18 cellular contexts compared by ENCODE assay signal in genomic region chr20:23084282-23084844, GRCh38. TPM values are rescaled to one million over a fixed set of nuclear protein-coding genes. Genes with fewer than 3 reads are reported as not detected.
DNase-seq lines count a peak whose midpoint lies in the region; ATAC-seq and TF ChIP-seq lines count a peak whose summit lies in the region.
"Had no signal": no experiment of that assay in that cellular context is flagged by ENCODE, and none has a peak within 500 bp of the region (broad histone marks: within the 10 kb centered on the region; RNA-seq: fewer than 3 reads in every experiment).

No MANE protein-coding gene starts in this region.

- H3K9me3 ChIP-seq in ascending aorta (no peaks in the 10 kb centered on the region), lung (ENCODE audit: control insufficient read depth in 2 of 2, insufficient read depth in 1 of 2, low read length in 1 of 2) (no peaks in the 10 kb centered on the region), stomach (no peaks in the 10 kb centered on the region), trophoblast cell (ENCODE audit: insufficient read depth, low read depth, low read length) (no peaks in the 10 kb centered on the region)
- H3K9me3 ChIP-seq: SJSA1 had no signal

- ATAC-seq in lung (ENCODE audit: insufficient read depth, low FRiP score) (no peak), HG02970 (IDR thresholded peaks at IDR 0.05; ENCODE audit: low FRiP score, unreplicated experiment) (no peak)
- ATAC-seq: HCT116 had no signal

- no peak overlapping the region for H4K8ac ChIP-seq in trophoblast cell (ENCODE audit: low read depth, low read length)

- H3K79me2 ChIP-seq in trophoblast cell (ENCODE audit: control insufficient read depth, insufficient read depth, low read length, poor library complexity) = no peaks in the 10 kb centered on the region

- DNase-seq in GM06990 (ENCODE audit: extremely low read depth, insufficient read length) = no peak
- DNase-seq in ascending aorta (ENCODE audit: low spot score in 2 of 2) = no peak
- DNase-seq in lung (ENCODE audit: low spot score) = no peak
- no peak for DNase-seq in stomach
- no peak for DNase-seq in trophoblast cell
- DNase-seq in foreskin fibroblast = no peak
- no peak for DNase-seq in substantia nigra (lab: John Stamatoyannopoulos, UW)
- DNase-seq: activated CD4-positive, alpha-beta T cell treated with anti-CD3 and anti-CD28 coated beads, Interleukin-2, amount 50 U/mL, for 4 hours; activated effector memory CD4-positive, alpha-beta T cell treated with Interleukin-2 at 50 U/mL for 16 hours; DND-41; NCI-H1417 treated with DMSO at 0.1 percent for 48 hours; stimulated activated CD4-positive, alpha-beta T cell treated with anti-CD3 and anti-CD28 coated beads, Interleukin-4, amount 100 ng/mL, for 1 hour had no signal

- peaks cover 8 to 46% of the 10 kb centered on the region in 2 donors for H3K4me1 ChIP-seq in ascending aorta
- peaks cover 0 to 5% of the 10 kb centered on the region in 2 donors for H3K4me1 ChIP-seq in lung (ENCODE audit: control insufficient read depth in 2 of 2, insufficient read depth in 2 of 2, low read length in 2 of 2)
- H3K4me1 ChIP-seq in stomach = peaks cover 0 to 3% (median 0%) of the 10 kb centered on the region in 4 donors
- no peaks in the 10 kb centered on the region for H3K4me1 ChIP-seq in trophoblast cell (ENCODE audit: control insufficient read depth in 1 of 2, insufficient read depth in 2 of 2, low read length in 2 of 2)
- H3K4me1 ChIP-seq: SJSA1 had no signal

- H3K36me3 ChIP-seq in GM06990 (ENCODE audit: control insufficient read depth, insufficient read depth, low read length) (no peaks in the 10 kb centered on the region), ascending aorta (no peaks in the 10 kb centered on the region), lung (ENCODE audit: control insufficient read depth in 2 of 2, insufficient read depth in 2 of 2, low read length in 2 of 2) (no peaks in the 10 kb centered on the region), stomach (no peaks in the 10 kb centered on the region), trophoblast cell (ENCODE audit: control insufficient read depth in 1 of 2, insufficient read depth in 2 of 2, low read length in 2 of 2) (no peaks in the 10 kb centered on the region)
- H3K36me3 ChIP-seq: SJSA1 had no signal

- no peak overlapping the region for H2AK5ac ChIP-seq in trophoblast cell (ENCODE audit: low read length)

- intact Hi-C loops in ascending aorta (cut with DNase I) (no loop called here), stomach (cut with DNase I; ENCODE audit: low total_unique reads) (no loop called here)

- peak overlapping the region; percentile 90 to 99 for H3K27ac ChIP-seq in ascending aorta
- H3K27ac ChIP-seq in lung (ENCODE audit: low read depth in 1 of 2, low read length in 1 of 2) = peak overlapping the region; percentile 92 to 95
- peak overlapping the region; percentile 43 to 88 (median 84) for H3K27ac ChIP-seq in stomach
- no peak overlapping the region for H3K27ac ChIP-seq in trophoblast cell (ENCODE audit: low read depth, low read length)
- no peak overlapping the region for H3K27ac ChIP-seq in substantia nigra (ENCODE audit: low read depth, low read length, poor library complexity, severe bottlenecking)
- H3K27ac ChIP-seq: SJSA1 had no signal

- no peaks in the 10 kb centered on the region for H3K79me1 ChIP-seq in trophoblast cell (ENCODE audit: low read length)

- H3K4me3 ChIP-seq in GM06990 (replicated peaks; ENCODE audit: low read depth, low read length) = peak overlapping the region; percentile 9; the same call in 1 of the 2 replicates
- peak overlapping the region; percentile 32 to 44 for H3K4me3 ChIP-seq in ascending aorta
- peak overlapping the region; percentile 53 for H3K4me3 ChIP-seq in lung
- H3K4me3 ChIP-seq in stomach = peak overlapping the region; percentile 26 to 42 (median 39)
- H3K4me3 ChIP-seq in trophoblast cell (ENCODE audit: low read depth, low read length) = no peak overlapping the region
- no peak overlapping the region for H3K4me3 ChIP-seq in foreskin fibroblast (ENCODE audit: low read depth in 1 of 2, low read length in 2 of 2)
- H3K4me3 ChIP-seq: SJSA1 had no signal

- no peak overlapping the region for H3K4me2 ChIP-seq in trophoblast cell (ENCODE audit: low read length)

- no peak overlapping the region for H3K23ac ChIP-seq in trophoblast cell (ENCODE audit: low read length)

- no peak for TF ChIP-seq CTCF in GM06990 (IDR thresholded peaks at IDR 0.05; ENCODE audit: insufficient read depth, low read length, poor library complexity, severe bottlenecking)
- TF ChIP-seq CTCF in ascending aorta (IDR thresholded peaks at IDR 0.05) = no peak
- no peak for TF ChIP-seq CTCF in lung (IDR thresholded peaks at IDR 0.05; ENCODE audit: control extremely low read depth, extremely low read depth)
- TF ChIP-seq CTCF in stomach (IDR thresholded peaks at IDR 0.05) = no peak
- no peak for TF ChIP-seq CTCF in foreskin fibroblast (IDR thresholded peaks at IDR 0.05; ENCODE audit: low read depth, low read length)

- no peak for TF ChIP-seq POLR2A in stomach (IDR thresholded peaks at IDR 0.05)

- no peak overlapping the region for H4K91ac ChIP-seq in trophoblast cell (ENCODE audit: low read depth, low read length)

- WGBS in lung, 2 donors = 73 to 85% methylated on average over 17 of the region's 17 CpGs
- 81 to 96% (median 85%) methylated on average over 10 to 17 of the region's 17 CpGs for WGBS in stomach, 5 donors
- WGBS in trophoblast cell (ENCODE audit: extremely low coverage, insufficient coverage, insufficient read length) = no CpG with 5 or more reads among the region's 17 CpGs

- no peak overlapping the region for H2AFZ ChIP-seq in trophoblast cell (ENCODE audit: insufficient read depth, low read length, poor library complexity)

- TF ChIP-seq EP300 in stomach (IDR thresholded peaks at IDR 0.05) = no peak

- H2BK12ac ChIP-seq in trophoblast cell (ENCODE audit: low read length) = no peak overlapping the region

- no peak overlapping the region for H2BK5ac ChIP-seq in trophoblast cell (ENCODE audit: low read depth, low read length, poor library complexity)

- no peak overlapping the region for H4K12ac ChIP-seq in trophoblast cell (ENCODE audit: low read depth, low read length)

- H3K27me3 ChIP-seq in GM06990 (replicated peaks; ENCODE audit: control insufficient read depth, insufficient read depth, low read length) = no peaks in the 10 kb centered on the region
- H3K27me3 ChIP-seq in ascending aorta = no peaks in the 10 kb centered on the region
- H3K27me3 ChIP-seq in lung (ENCODE audit: control insufficient read depth, insufficient read depth) = no peaks in the 10 kb centered on the region
- H3K27me3 ChIP-seq in stomach = no peaks in the 10 kb centered on the region
- H3K27me3 ChIP-seq in trophoblast cell (ENCODE audit: insufficient read depth, low read length) = no peaks in the 10 kb centered on the region
- H3K27me3 ChIP-seq: SJSA1 had no signal

- H3K14ac ChIP-seq in trophoblast cell (ENCODE audit: low read length) = no peak overlapping the region

- H3K18ac ChIP-seq in trophoblast cell (ENCODE audit: low read length) = no peak overlapping the region

- H2BK120ac ChIP-seq in trophoblast cell (ENCODE audit: insufficient read depth, low read length, poor library complexity) = no peak overlapping the region

- H3K9ac ChIP-seq in trophoblast cell (ENCODE audit: low read length) = no peak overlapping the region

- no peak overlapping the region for H3K4ac ChIP-seq in trophoblast cell (ENCODE audit: low read depth, low read length)

RNA-seq across cellular contexts. Expression of gene CD93, which starts 1.8 kb away (rescaled TPM):
- 206 TPM for total RNA-seq in ascending aorta
- total RNA-seq in lung = 100 to 1,000 TPM; 133 to 239 TPM
- polyA plus RNA-seq in lung = 100 to 1,000 TPM in 1 of 2 donors, 10 to 100 TPM in 1; 17.9 to 119 TPM
- 10 to 100 TPM in 3 of 5 donors, 1 to 10 TPM in 2; 2.9 to 63.5 (median 13.8) TPM for total RNA-seq in stomach
- polyA plus RNA-seq in stomach = 1 to 10 TPM; 3.4 to 5.3 (median 4.1) TPM
- polyA plus RNA-seq in trophoblast cell (2013) = under 0.01 TPM in 1 of 2 replicates, not detected in the other
- total RNA-seq: progenitor cell of endocrine pancreas, SJSA1 had no signal
- polyA plus RNA-seq: BJ had no signal

RNA-seq across cellular contexts. Expression of gene THBD, which starts 34.9 kb away (rescaled TPM):
- total RNA-seq in ascending aorta (326 TPM), lung (100 to 1,000 TPM in 1 of 2 donors, 10 to 100 TPM in 1; 73.3 to 101 TPM), stomach (10 to 100 TPM in 4 of 5 donors, 1 to 10 TPM in 1; 2.7 to 83.5 (median 37.5) TPM)
- polyA plus RNA-seq in lung (10 to 100 TPM; 23.6 to 49.5 TPM), stomach (10 to 100 TPM; 14.6 to 19.7 (median 18.2) TPM)
- 0.70 and 0.90 TPM in 2 replicates for polyA plus RNA-seq in trophoblast cell (2013)

RNA-seq across cellular contexts. Expression of gene SSTR4, which starts 49.3 kb away (rescaled TPM):
- not detected for total RNA-seq in ascending aorta
- total RNA-seq in lung = not detected
- polyA plus RNA-seq in lung = under 1 TPM in 1 of 2 donors, not detected in 1; 0.06 TPM
- not detected for total RNA-seq in stomach
- not detected for polyA plus RNA-seq in stomach
- polyA plus RNA-seq in trophoblast cell (2013) = not detected in 2 replicates
- total RNA-seq: mucosa of gallbladder, progenitor cell of endocrine pancreas, SJSA1 had no signal
- polyA plus RNA-seq: BJ had no signal

Comparison
In these comparisons a context has a peak if more than half of its experiments do, and no peak if none do; other contexts are left out.
1. H3K4me3 ChIP-seq: peak in GM06990 (single experiment), ascending aorta (2 of 2), lung (single experiment) and stomach (4 of 4); none in trophoblast cell (single experiment) and foreskin fibroblast (0 of 2).
2. H3K27ac ChIP-seq: peak in ascending aorta (2 of 2), lung (2 of 2) and stomach (5 of 5); none in trophoblast cell (single experiment) and substantia nigra (single experiment).